Comparison of ENCODE assay signal across 17 cellular contexts in genomic region chr20:43430265-43430664, GRCh38. TPM values are rescaled to one million over a fixed set of nuclear protein-coding genes. Genes with fewer than 3 reads are reported as not detected.
DNase-seq lines count a peak whose midpoint lies in the region; ATAC-seq lines count a peak whose summit lies in the region.
"Had no signal": no experiment of that assay in that cellular context is flagged by ENCODE, and none has a peak within 500 bp of the region (broad histone marks: within the 10 kb centered on the region; RNA-seq: fewer than 3 reads in every experiment).

No MANE protein-coding gene starts in this region.

- H3K9me3 ChIP-seq in iPS-18a (ENCODE audit: control insufficient read depth, low read depth, low read length), result no peaks in the 10 kb centered on the region
- H3K9me3 ChIP-seq: BLaER1 treated with 17β-estradiol and CSF1 and Interleukin-3, amounts not matched to agents 10 nM and 100 nM; HAP-1 had no signal

- DNase-seq in DMS53 (lab: John Stamatoyannopoulos, UW), result peak; percentile 18
- DNase-seq in DMS53 treated with DMSO at 0.1 percent for 48 hours (lab: John Stamatoyannopoulos, UW; ENCODE audit: unreplicated experiment), result no peak
- DNase-seq in H7, result peak; percentile 64
- peak; percentile 24 for DNase-seq in RPMI7951 (ENCODE audit: low read depth)
- no peak for DNase-seq in dedifferentiated amniotic fluid mesenchymal stem cell (ENCODE audit: extremely low spot score)
- DNase-seq: 8988T, GF-D8, NCI-H1436 treated with DMSO at 0.1 percent for 48 hours, NCI-H2081, NCI-H446 treated with DMSO at 0.1 percent for 48 hours, NCI-H82, SJCRH30 had no signal

- ATAC-seq in GM18498 (IDR thresholded peaks at IDR 0.05; ENCODE audit: unreplicated experiment) (no peak), GM18909 (IDR thresholded peaks at IDR 0.05; ENCODE audit: poor library complexity, unreplicated experiment) (no peak)

- peak overlapping the region; percentile 26 for H3K9ac ChIP-seq in iPS-18a (ENCODE audit: low read length)
- H3K9ac ChIP-seq: BLaER1 treated with 17β-estradiol and CSF1 and Interleukin-3, amounts not matched to agents 10 nM and 100 nM had no signal

- H3K27ac ChIP-seq in iPS-18a (ENCODE audit: low read length), result no peak overlapping the region
- H3K27ac ChIP-seq: BLaER1 treated with 17β-estradiol and CSF1 and Interleukin-3, amounts not matched to agents 10 nM and 100 nM; SJCRH30 had no signal

- H3K36me3 ChIP-seq in H7 (replicated peaks; ENCODE audit: control insufficient read depth, insufficient read depth, low read length) (no peaks in the 10 kb centered on the region), iPS-18a (ENCODE audit: control insufficient read depth, low read depth, low read length) (no peaks in the 10 kb centered on the region)
- H3K36me3 ChIP-seq: BLaER1 treated with 17β-estradiol and CSF1 and Interleukin-3, amounts not matched to agents 10 nM and 100 nM; HAP-1; SJCRH30 had no signal

- H3K4me1 ChIP-seq in iPS-18a (ENCODE audit: control insufficient read depth, low read depth, low read length), result peaks cover 7% of the 10 kb centered on the region
- H3K4me1 ChIP-seq: BLaER1 treated with 17β-estradiol and CSF1 and Interleukin-3, amounts not matched to agents 10 nM and 100 nM; HAP-1; SJCRH30 had no signal

- no peak overlapping the region for H3K4me3 ChIP-seq in H7 (ENCODE audit: insufficient read depth, low read depth, low read length)
- peak overlapping the region; percentile 9 for H3K4me3 ChIP-seq in iPS-18a (ENCODE audit: low read length)
- H3K4me3 ChIP-seq: BLaER1 treated with 17β-estradiol and CSF1 and Interleukin-3, amounts not matched to agents 10 nM and 100 nM; HAP-1; SJCRH30 had no signal

- H3K27me3 ChIP-seq in H7 (ENCODE audit: control insufficient read depth, insufficient read depth, low read length) (no peaks in the 10 kb centered on the region; the same call in 1 of the 2 replicates), iPS-18a (ENCODE audit: control insufficient read depth, insufficient read depth, low read length) (no peaks in the 10 kb centered on the region)
- H3K27me3 ChIP-seq: BLaER1 treated with 17β-estradiol and CSF1 and Interleukin-3, amounts not matched to agents 10 nM and 100 nM had no signal

RNA-seq across cellular contexts. Expression of gene SRSF6, which starts 27.4 kb away (rescaled TPM):
- 23.8 and 33.7 TPM in 2 replicates for total RNA-seq in H7 (2014; rRNA removed; shearing (Covaris generic))
- 43.3 and 51.2 TPM in 2 replicates for total RNA-seq in RPMI7951 (2014; rRNA removed; shearing (Covaris generic))

Comparison
In these comparisons a context has a peak if more than half of its experiments do, and no peak if none do; other contexts are left out.
1. DNase-seq: peak in DMS53 (single experiment), H7 (single experiment) and RPMI7951 (single experiment); none in DMS53 treated with DMSO at 0.1 percent for 48 hours (single experiment) and dedifferentiated amniotic fluid mesenchymal stem cell (single experiment).